Comparison of ENCODE assay signal across 8 cellular contexts in genomic region chr19:58466760-58467589, GRCh38. TPM values are rescaled to one million over a fixed set of nuclear protein-coding genes. Genes with fewer than 3 reads are reported as not detected.
DNase-seq lines count a peak whose midpoint lies in the region; FAIRE-seq and TF ChIP-seq lines count a peak whose summit lies in the region.

Gene ZNF324 (plus strand): TSS chr19:58467080. CDS start chr19:58469186, 2,106 bp downstream.

- DNase-seq in GM03348 (ENCODE audit: low spot score) = peak; percentile 98
- peak; percentile 97 for DNase-seq in HEK293T (ENCODE audit: extremely low spot score)
- DNase-seq in MV-4-11 (lab: John Stamatoyannopoulos, UW) = peak; percentile 98
- peak; percentile 95 for DNase-seq in SK-MEL-5 (ENCODE audit: low read depth, low spot score)
- peak; percentile 99 for DNase-seq in activated naive CD4-positive, alpha-beta T cell treated with Interleukin-2 at 50 U/mL for 16 hours
- DNase-seq in frontal cortex (ENCODE audit: low spot score in 2 of 2) = peak; percentile 100
- DNase-seq in non-pigmented ciliary epithelial cell (ENCODE audit: low read depth) = peak; percentile 64
- DNase-seq in suprapubic skin (ENCODE audit: low spot score in 2 of 2) = peak; percentile 99

- H3K27ac ChIP-seq in suprapubic skin = peak within 1 kb of the TSS; percentile 79

- H3K27me3 ChIP-seq in suprapubic skin = no peaks in the 10 kb centered on the region

- in situ Hi-C loops in SK-MEL-5 (cut with HindIII; ENCODE audit: low pct_unique_long_range_greater_than_20kb, low sequenced_read_pairs) = no loop called here

- POLR2A ChIA-PET in HEK293T (lab: Yijun Ruan, JAX) = interaction anchor here (0.9 to 1.7 kb wide), 4 partner anchors 9 to 53 kb away, joined by 3 to 4 read pairs (median 4); partner anchors contain the start of genes ZBTB45, ZNF324B and ZNF446

- TF ChIP-seq CTCF in suprapubic skin (IDR thresholded peaks at IDR 0.05) = no peak

- peaks cover 29% of the 10 kb centered on the region for H3K36me3 ChIP-seq in suprapubic skin

- TF ChIP-seq POLR2A in suprapubic skin (IDR thresholded peaks at IDR 0.05) = peak in 1 of 2 donors; percentile 54

- no peak for TF ChIP-seq EP300 in suprapubic skin (IDR thresholded peaks at IDR 0.05)

- peaks cover 22% of the 10 kb centered on the region for H3K4me1 ChIP-seq in suprapubic skin

- WGBS in suprapubic skin = 0% methylated on average over 18 of the region's 92 CpGs

- H3K4me3 ChIP-seq in suprapubic skin = peak within 1 kb of the TSS; percentile 100

- CTCF ChIA-PET in HEK293T (lab: Yijun Ruan, JAX) = no interaction called here

- H3K9me3 ChIP-seq in suprapubic skin = no peaks in the 10 kb centered on the region

- peak; percentile 61 for FAIRE-seq in frontal cortex (lab: Jason Lieb, UNC)

TF ChIP-seq in HEK293T, 16 proteins besides CTCF, POLR2A, EP300 and RAD21:
- TF ChIP-seq TARDBP (IDR thresholded peaks at IDR 0.05) (no peak), ELF4 (IDR thresholded peaks at IDR 0.05) (peak; percentile 79), SP1 (IDR thresholded peaks at IDR 0.05) (no peak), L3MBTL2 (conservative IDR thresholded peaks at IDR 0.05) (peak; percentile 82)
- TF ChIP-seq, protein P1, sequence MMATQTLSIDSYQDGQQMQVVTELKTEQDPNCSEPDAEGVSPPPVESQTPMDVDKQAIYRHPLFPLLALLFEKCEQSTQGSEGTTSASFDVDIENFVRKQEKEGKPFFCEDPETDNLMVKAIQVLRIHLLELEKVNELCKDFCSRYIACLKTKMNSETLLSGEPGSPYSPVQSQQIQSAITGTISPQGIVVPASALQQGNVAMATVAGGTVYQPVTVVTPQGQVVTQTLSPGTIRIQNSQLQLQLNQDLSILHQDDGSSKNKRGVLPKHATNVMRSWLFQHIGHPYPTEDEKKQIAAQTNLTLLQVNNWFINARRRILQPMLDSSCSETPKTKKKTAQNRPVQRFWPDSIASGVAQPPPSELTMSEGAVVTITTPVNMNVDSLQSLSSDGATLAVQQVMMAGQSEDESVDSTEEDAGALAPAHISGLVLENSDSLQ (IDR thresholded peaks at IDR 0.05) = 0 out of 2 replicates have a peak, but pooled peaks have one; percentile 29

RNA-seq across cellular contexts. Expression of gene ZNF324, which starts in this region (rescaled TPM):
- 6.3 and 7.7 TPM in 2 replicates for total RNA-seq in SK-MEL-5 (2014; rRNA removed; shearing (Covaris generic))
- polyA plus RNA-seq in SK-MEL-5 (2015; cell fraction: cytosol; rRNA removed) = 5.0 and 8.1 TPM in 2 replicates
- 9.3 and 12.6 TPM in 2 replicates for polyA plus RNA-seq in SK-MEL-5 (2015; cell fraction: nucleus; rRNA removed)
- total RNA-seq in frontal cortex (20.8 TPM), suprapubic skin (10 to 100 TPM; 20.3 to 41.5 (median 25.6) TPM)

Comparison
In these comparisons a context has a peak if more than half of its experiments do, and no peak if none do; other contexts are left out.
1. Peak in every context shown above with its lines: DNase-seq, H3K4me3 ChIP-seq and H3K27ac ChIP-seq.